16 cellular contexts compared by ENCODE assay signal in the genomic region with DNA sequence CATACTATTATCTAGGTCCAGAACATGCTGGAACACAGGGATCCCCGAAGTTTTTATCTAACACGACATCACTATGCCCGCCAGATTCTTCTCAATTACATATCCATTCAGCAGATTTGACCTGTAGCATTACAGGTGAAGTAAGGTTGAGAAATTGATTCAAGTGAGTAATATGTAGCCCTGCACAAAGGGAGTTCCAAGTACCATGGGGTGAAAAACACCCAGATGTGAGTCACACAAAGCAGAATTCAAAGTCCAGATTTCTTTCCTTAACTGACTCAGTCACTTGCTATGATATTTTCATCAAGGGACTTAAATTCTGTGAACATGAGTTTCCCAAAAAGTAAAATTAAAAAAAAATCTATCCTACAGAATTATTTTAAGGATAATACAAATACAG.
DNase-seq lines count a peak whose midpoint lies in the region; ATAC-seq and TF ChIP-seq lines count a peak whose summit lies in the region.
"Had no signal": no experiment of that assay in that cellular context is flagged by ENCODE, and none has a peak within 500 bp of the region (broad histone marks: within the 10 kb centered on the region; RNA-seq: fewer than 3 reads in every experiment).

No MANE protein-coding gene starts in this region.

- no peak overlapping the region for H3K27ac ChIP-seq in AG04450 (ENCODE audit: low read depth, low read length)
- no peak overlapping the region for H3K27ac ChIP-seq in IMR-90 (ENCODE audit: insufficient read depth, low read length)
- H3K27ac ChIP-seq in transverse colon: no peak overlapping the region
- H3K27ac ChIP-seq: ascending aorta had no signal

- H4K5ac ChIP-seq in IMR-90 (ENCODE audit: low read depth, low read length): no peak overlapping the region

- TF ChIP-seq CTCF in AG04450 (IDR thresholded peaks at IDR 0.05; ENCODE audit: low read depth, low read length) (no peak), IMR-90 (conservative IDR thresholded peaks at IDR 0.05; ENCODE audit: low read depth, low read length) (no peak), transverse colon (IDR thresholded peaks at IDR 0.05) (no peak)

- no peak overlapping the region for H3K4ac ChIP-seq in IMR-90 (ENCODE audit: low read depth, low read length)

- H4K91ac ChIP-seq in IMR-90 (ENCODE audit: insufficient read depth, low read depth, low read length): no peak overlapping the region

- in situ Hi-C loops in IMR-90 (cut with MboI; ENCODE audit: low sequenced_read_pairs): loop anchor here (10.0 to 25.0 kb wide), 2 partner anchors 646 to 982 kb away; a partner anchor contains a TSS
- in situ Hi-C loops in transverse colon (cut with MboI; ENCODE audit: low pct_ligation_motif_present in 1 of 4, low pct_unique_long_range_greater_than_20kb in 1 of 4, low sequenced_read_pairs in 3 of 4): loop anchor here in 3 of 4 donors (25.0 kb wide), 1 partner anchor 979 kb away; a partner anchor contains a TSS

- H2AK9ac ChIP-seq in IMR-90 (replicated peaks; ENCODE audit: low read depth, low read length, poor library complexity): no peak overlapping the region

- no peak overlapping the region for H3K9ac ChIP-seq in IMR-90 (ENCODE audit: low read depth, low read length)

- H3K14ac ChIP-seq in IMR-90 (replicated peaks; ENCODE audit: low read depth, low read length): no peak overlapping the region

- dilution Hi-C loops in IMR-90 (cut with HindIII; ENCODE audit: low sequenced_read_pairs, unreplicated experiment): no loop called here

- no peak overlapping the region for H3K56ac ChIP-seq in IMR-90 (ENCODE audit: extremely low read depth, insufficient read depth, low read length)

- intact Hi-C loops in IMR-90 (cut with micrococcal nuclease) (loop anchor here (5.0 kb wide), 1 partner anchor 289 kb away; no protein-coding TSS in a partner anchor), transverse colon (cut with DNase I; ENCODE audit: low total_unique reads) (no loop called here)

- H3K4me1 ChIP-seq in IMR-90 (ENCODE audit: control insufficient read depth, insufficient read depth, low read length) (peaks cover 2% of the 10 kb centered on the region), transverse colon (no peaks in the 10 kb centered on the region)
- H3K4me1 ChIP-seq: ascending aorta had no signal

- CTCF ChIA-PET in AG04450 (lab: Charles Lee) (interaction anchor here (0.7 to 3.3 kb wide), 15 partner anchors 9 to 1136 kb away, joined by 3 to 36 read pairs (median 5); no protein-coding TSS in a partner anchor), IMR-90 (lab: Yijun Ruan, JAX) (interaction anchor here (1.1 to 1.9 kb wide), 3 partner anchors 655 to 987 kb away, joined by 3 to 8 read pairs (median 4); no protein-coding TSS in a partner anchor)

- H2BK5ac ChIP-seq in IMR-90 (ENCODE audit: low read depth, low read length, poor library complexity, severe bottlenecking): no peak overlapping the region

- H3K79me1 ChIP-seq in IMR-90 (ENCODE audit: low read depth in 1 of 2, low read length in 2 of 2): no peaks in the 10 kb centered on the region

- no TSS peak for BruUV-seq in IMR-90 (replicated peaks; lab: Mats Ljungman, UMichigan)

- H2AK5ac ChIP-seq in IMR-90 (ENCODE audit: low read depth, low read length): no peak overlapping the region

- H3K4me2 ChIP-seq in IMR-90 (ENCODE audit: low read depth, low read length): no peak overlapping the region

- no peak for TF ChIP-seq EP300 in transverse colon (IDR thresholded peaks at IDR 0.05; ENCODE audit: low read depth)

- no peak overlapping the region for H3K23ac ChIP-seq in IMR-90 (ENCODE audit: low read depth, low read length)

- H2AFZ ChIP-seq in IMR-90 (replicated peaks; ENCODE audit: low read length, poor library complexity): no peak overlapping the region

- TF ChIP-seq RAD21 in IMR-90 (IDR thresholded peaks at IDR 0.05; ENCODE audit: low read length): no peak

- H4K20me1 ChIP-seq in IMR-90 (ENCODE audit: insufficient read depth, low read length): no peaks in the 10 kb centered on the region

- WGBS in IMR-90 (ENCODE audit: extremely low coverage in 2 of 2, insufficient read length in 1 of 2), 2 experiments: no CpG with 5 or more reads among the region's 3 CpGs
- 70 to 78% methylated on average over 3 of the region's 3 CpGs for WGBS in transverse colon (ENCODE audit: low coverage in 1 of 2), 2 donors

- H3K18ac ChIP-seq in IMR-90 (ENCODE audit: low read depth, low read length): no peak overlapping the region

- POLR2A ChIA-PET in AG04450 (lab: Yijun Ruan, JAX): no interaction called here
- POLR2A ChIA-PET in IMR-90 (lab: Charles Lee; ENCODE audit: unreplicated experiment): no interaction called here

- H3K4me3 ChIP-seq in AG04450 (ENCODE audit: low read depth, low read length) (no peak overlapping the region), IMR-90 (ENCODE audit: insufficient read depth, low read depth, low read length) (no peak overlapping the region), transverse colon (no peak overlapping the region)
- H3K4me3 ChIP-seq: ascending aorta had no signal

- DNase-seq in AG04450 (ENCODE audit: low read depth, low spot score) (peak; percentile 29), IMR-90 (peak; percentile 79), astrocyte of the hippocampus (ENCODE audit: low read depth, low spot score) (peak; percentile 38), glomerular visceral epithelial cell (ENCODE audit: extremely low spot score) (peak; percentile 15), NCI-H526 treated with DMSO at 0.1 percent for 48 hours (lab: John Stamatoyannopoulos, UW) (no peak), transverse colon (no peak), DMS 273 treated with DMSO at 0.1 percent for 48 hours (lab: John Stamatoyannopoulos, UW) (no peak)
- DNase-seq in effector CD8-positive, alpha-beta T cell (lab: John Stamatoyannopoulos, UW): no peak
- DNase-seq: activated CD4-positive, CD25-positive, alpha-beta regulatory T cell; activated T-cell treated with anti-CD3 and anti-CD28 coated beads for 4 hours; midbrain; NCI-H1417; NCI-H82; posterior cingulate gyrus; stimulated activated naive CD8-positive, alpha-beta T cell treated with anti-CD3 and anti-CD28 coated beads, Interleukin-15, Interleukin-2, amounts not matched to agents 100 U/mL and 50 U/mL, for 24 hours had no signal

- peak; percentile 70 for ATAC-seq in IMR-90 (ENCODE audit: low read depth)
- ATAC-seq: stimulated activated naive CD8-positive, alpha-beta T cell treated with anti-CD3 and anti-CD28 coated beads, Interleukin-15, Interleukin-2, amounts not matched to agents 100 U/mL and 50 U/mL, for 24 hours had no signal

- H2BK120ac ChIP-seq in IMR-90 (ENCODE audit: low read depth, low read length): no peak overlapping the region

- H4K8ac ChIP-seq in IMR-90 (ENCODE audit: low read depth in 2 of 2, low read length in 2 of 2): no peak overlapping the region

- H2BK20ac ChIP-seq in IMR-90 (ENCODE audit: low read depth, low read length): no peak overlapping the region

- H3K9me1 ChIP-seq in IMR-90 (ENCODE audit: insufficient read depth, low read length): no peaks in the 10 kb centered on the region

- H3K9me3 ChIP-seq in AG04450 (ENCODE audit: control insufficient read depth, insufficient read depth, low read length) (no peaks in the 10 kb centered on the region), IMR-90 (ENCODE audit: control insufficient read depth, insufficient read depth, low read length) (no peaks in the 10 kb centered on the region), transverse colon (no peaks in the 10 kb centered on the region)
- H3K9me3 ChIP-seq: ascending aorta had no signal

- TF ChIP-seq POLR2A in IMR-90 (IDR thresholded peaks at IDR 0.05; ENCODE audit: low read depth, low read length) (no peak), transverse colon (IDR thresholded peaks at IDR 0.05) (no peak)

- H3K36me3 ChIP-seq in IMR-90 (ENCODE audit: control insufficient read depth, insufficient read depth, low read length): no peaks in the 10 kb centered on the region
- H3K36me3 ChIP-seq in transverse colon: no peaks in the 10 kb centered on the region
- H3K36me3 ChIP-seq: ascending aorta had no signal

- H2BK15ac ChIP-seq in IMR-90 (ENCODE audit: low read depth, low read length): peak overlapping the region; percentile 74; the same call in 1 of the 3 replicates

- no peaks in the 10 kb centered on the region for H3K27me3 ChIP-seq in AG04450 (ENCODE audit: control insufficient read depth, insufficient read depth, low read length)
- H3K27me3 ChIP-seq in IMR-90 (ENCODE audit: control insufficient read depth, insufficient read depth, low read length): no peaks in the 10 kb centered on the region
- no peaks in the 10 kb centered on the region for H3K27me3 ChIP-seq in transverse colon
- H3K27me3 ChIP-seq: ascending aorta had no signal

TF ChIP-seq in IMR-90, 13 proteins besides CTCF, POLR2A, EP300 and RAD21:
- TF ChIP-seq MAZ (IDR thresholded peaks at IDR 0.05; ENCODE audit: borderline replicate concordance, low read depth, low read length) (no peak), CHD1 (IDR thresholded peaks at IDR 0.05; ENCODE audit: low read depth, low read length) (no peak), CEBPB (IDR thresholded peaks at IDR 0.05; ENCODE audit: low read depth, low read length) (0 out of 2 replicates have a peak, but pooled peaks have one; percentile 24)
- TF ChIP-seq, protein P1, sequence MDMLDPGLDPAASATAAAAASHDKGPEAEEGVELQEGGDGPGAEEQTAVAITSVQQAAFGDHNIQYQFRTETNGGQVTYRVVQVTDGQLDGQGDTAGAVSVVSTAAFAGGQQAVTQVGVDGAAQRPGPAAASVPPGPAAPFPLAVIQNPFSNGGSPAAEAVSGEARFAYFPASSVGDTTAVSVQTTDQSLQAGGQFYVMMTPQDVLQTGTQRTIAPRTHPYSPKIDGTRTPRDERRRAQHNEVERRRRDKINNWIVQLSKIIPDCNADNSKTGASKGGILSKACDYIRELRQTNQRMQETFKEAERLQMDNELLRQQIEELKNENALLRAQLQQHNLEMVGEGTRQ (IDR thresholded peaks at IDR 0.05; ENCODE audit: low read depth, low read length): no peak

Comparison
In these comparisons a context has a peak if more than half of its experiments do, and no peak if none do; other contexts are left out.
1. DNase-seq: peak in AG04450 (single experiment), IMR-90 (single experiment), astrocyte of the hippocampus (single experiment) and glomerular visceral epithelial cell (single experiment); none in NCI-H526 treated with DMSO at 0.1 percent for 48 hours (single experiment), effector CD8-positive, alpha-beta T cell (single experiment), transverse colon (single experiment) and DMS 273 treated with DMSO at 0.1 percent for 48 hours (single experiment).